Comparison of ENCODE assay signal across 22 cellular contexts in genomic region chr1:229889031-229889517, GRCh38.
DNase-seq lines count a peak whose midpoint lies in the region; ATAC-seq and TF ChIP-seq lines count a peak whose summit lies in the region.
"Had no signal": no experiment of that assay in that cellular context is flagged by ENCODE, and none has a peak within 500 bp of the region (broad histone marks: within the 10 kb centered on the region; RNA-seq: fewer than 3 reads in every experiment).

No MANE protein-coding gene starts in this region.

- H3K27ac ChIP-seq in left ventricle myocardium inferior (replicated peaks) (peak overlapping the region; percentile 86), rectal smooth muscle tissue (ENCODE audit: low read depth, low read length) (peak overlapping the region; percentile 75), A673 (ENCODE audit: low read depth, low read length, poor library complexity, severe bottlenecking) (no peak overlapping the region)
- H3K27ac ChIP-seq: epithelial cell of prostate, neural progenitor cell, tibial nerve had no signal

- no peak overlapping the region for H3K4me3 ChIP-seq in left ventricle myocardium inferior
- H3K4me3 ChIP-seq in rectal smooth muscle tissue (ENCODE audit: low read length) = no peak overlapping the region
- no peak overlapping the region for H3K4me3 ChIP-seq in A673 (ENCODE audit: low read depth, low read length, poor library complexity, severe bottlenecking)
- no peak overlapping the region for H3K4me3 ChIP-seq in BE2C (ENCODE audit: low read depth, low read length)
- H3K4me3 ChIP-seq: neural progenitor cell, tibial nerve had no signal

- CTCF ChIA-PET in A673 (lab: Charles Lee) = no interaction called here

- no peaks in the 10 kb centered on the region for H3K36me3 ChIP-seq in left ventricle myocardium inferior
- H3K36me3 ChIP-seq in rectal smooth muscle tissue (ENCODE audit: control insufficient read depth, insufficient read depth, low read length) = no peaks in the 10 kb centered on the region
- no peaks in the 10 kb centered on the region for H3K36me3 ChIP-seq in A673 (ENCODE audit: insufficient read depth, low read length, poor library complexity, severe bottlenecking)
- H3K36me3 ChIP-seq in BE2C = no peaks in the 10 kb centered on the region
- H3K36me3 ChIP-seq: neural progenitor cell, tibial nerve had no signal

- BruUV-seq in A673 (replicated peaks; lab: Mats Ljungman, UMichigan) = no TSS peak

- TF ChIP-seq CTCF in left ventricle myocardium inferior (IDR thresholded peaks at IDR 0.05; ENCODE audit: borderline replicate concordance) (no peak), A673 (conservative IDR thresholded peaks at IDR 0.05; ENCODE audit: low read depth, low read length) (no peak), BE2C (IDR thresholded peaks at IDR 0.05; ENCODE audit: low read depth, low read length) (no peak)

- H3K4me1 ChIP-seq in left ventricle myocardium inferior = peaks cover 26% of the 10 kb centered on the region
- H3K4me1 ChIP-seq in rectal smooth muscle tissue (ENCODE audit: control insufficient read depth, insufficient read depth, low read length) = peaks cover 9% of the 10 kb centered on the region
- H3K4me1 ChIP-seq in A673 (ENCODE audit: insufficient read depth, low read length, poor library complexity, severe bottlenecking) = peaks cover 11% of the 10 kb centered on the region
- peaks cover 36% of the 10 kb centered on the region for H3K4me1 ChIP-seq in BE2C
- H3K4me1 ChIP-seq: neural progenitor cell, tibial nerve had no signal

- in situ Hi-C loops in G401 (cut with HindIII; ENCODE audit: low sequenced_read_pairs) = no loop called here

- H3K9ac ChIP-seq in rectal smooth muscle tissue (ENCODE audit: low read length) = no peak overlapping the region
- H3K9ac ChIP-seq: neural progenitor cell had no signal

- no peaks in the 10 kb centered on the region for H3K9me3 ChIP-seq in left ventricle myocardium inferior (replicated peaks)
- H3K9me3 ChIP-seq in A673 (ENCODE audit: low read depth, low read length, poor library complexity, severe bottlenecking) = no peaks in the 10 kb centered on the region
- H3K9me3 ChIP-seq in BE2C = no peaks in the 10 kb centered on the region

- peak; percentile 59 for DNase-seq in G401 (ENCODE audit: low spot score)
- DNase-seq in NCI-H2196 treated with DMSO at 0.1 percent for 48 hours (lab: John Stamatoyannopoulos, UW; ENCODE audit: unreplicated experiment) = peak; percentile 37
- DNase-seq in left ventricle myocardium inferior = no peak
- no peak for DNase-seq in A673 (ENCODE audit: low spot score)
- DNase-seq in BE2C = no peak
- DNase-seq: activated CD4-positive, alpha-beta T cell treated with anti-CD3 and anti-CD28 coated beads for 48 hours; activated naive CD4-positive, alpha-beta T cell treated with Interleukin-2 at 50 U/mL for 16 hours; activated T-cell treated with anti-CD3 and anti-CD28 coated beads, Interleukin-2, amount 50 U/mL, for 72 hours; effector CD4-positive, alpha-beta T cell; KBM-7; mammary epithelial cell; NCI-H1417; NCI-H2081 treated with DMSO at 0.1 percent for 48 hours; NCI-H510A; posterior cingulate gyrus; SIG-M5; stimulated activated naive CD8-positive, alpha-beta T cell treated with anti-CD3 and anti-CD28 coated beads, Interleukin-15, amount 100 ng/mL, for 72 hours had no signal

- H3K27me3 ChIP-seq in left ventricle myocardium inferior (ENCODE audit: low read depth) = peaks cover 4% of the 10 kb centered on the region
- H3K27me3 ChIP-seq in rectal smooth muscle tissue (ENCODE audit: control insufficient read depth, insufficient read depth, low read length) = no peaks in the 10 kb centered on the region
- H3K27me3 ChIP-seq in A673 (replicated peaks; ENCODE audit: insufficient read depth, low read depth, low read length, poor library complexity) = no peaks in the 10 kb centered on the region
- no peaks in the 10 kb centered on the region for H3K27me3 ChIP-seq in BE2C
- H3K27me3 ChIP-seq: neural progenitor cell, tibial nerve had no signal

- POLR2A ChIA-PET in A673 (lab: Charles Lee; ENCODE audit: low non-redundant PET) = no interaction called here

- intact Hi-C loops in left ventricle myocardium inferior (cut with micrococcal nuclease) = no loop called here
- intact Hi-C loops in A673 (cut with micrococcal nuclease; ENCODE audit: unreplicated experiment) = no loop called here

- ATAC-seq in HG03025 (IDR thresholded peaks at IDR 0.05; ENCODE audit: low FRiP score, unreplicated experiment) = no peak
- ATAC-seq: activated T-cell treated with anti-CD3 and anti-CD28 coated beads, Interleukin-2, amount 50 U/mL, for 72 hours; stimulated activated naive CD8-positive, alpha-beta T cell treated with anti-CD3 and anti-CD28 coated beads, Interleukin-15, amount 100 ng/mL, for 72 hours had no signal

Comparison
In these comparisons a context has a peak if more than half of its experiments do, and no peak if none do; other contexts are left out.
1. DNase-seq: peak in G401 (single experiment) and NCI-H2196 treated with DMSO at 0.1 percent for 48 hours (single experiment); none in left ventricle myocardium inferior (single experiment), A673 (single experiment) and BE2C (single experiment).